Comparison of ENCODE assay signal across 27 cellular contexts in the genomic region with DNA sequence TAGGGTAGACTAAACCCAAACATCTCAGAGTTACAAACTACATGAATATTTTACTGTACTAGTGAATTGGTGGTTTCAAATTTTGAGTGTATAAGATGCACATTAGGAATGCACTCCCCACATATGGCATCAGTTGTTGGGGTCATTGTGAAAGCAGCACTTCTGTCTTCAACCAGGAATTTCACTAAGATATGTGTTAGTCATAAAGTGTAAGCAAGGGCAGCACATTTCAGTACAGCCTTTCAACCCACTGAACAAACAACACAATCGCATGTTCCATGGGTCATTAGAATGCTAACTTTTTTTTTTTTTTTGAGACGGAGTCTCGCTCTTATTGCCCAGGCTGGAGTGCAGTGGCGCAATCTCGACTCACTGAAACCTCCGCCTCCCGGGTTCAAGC.
"Had no signal": no experiment of that assay in that cellular context is flagged by ENCODE, and none has a peak within 500 bp of the region (broad histone marks: within the 10 kb centered on the region; RNA-seq: fewer than 3 reads in every experiment).

No MANE protein-coding gene starts in this region.

- H3K9me3 ChIP-seq: lower lobe of right lung, pancreas, psoas muscle, right atrium auricular region, suprapubic skin, thoracic aorta, tibial artery, upper lobe of right lung had no signal

- H3K27ac ChIP-seq: lower lobe of right lung, pancreas, psoas muscle, right atrium auricular region, skin epidermis, suprapubic skin, thoracic aorta, tibial artery, upper lobe of right lung had no signal

- DNase-seq: hippocampal formation; kidney glomerular epithelial cell; left cardiac atrium; lower lobe of right lung; mammary epithelial cell; mesenchymal stem cell; naive thymus-derived CD8-positive, alpha-beta T cell; nucleus accumbens; pancreas; psoas muscle; stimulated activated CD4-positive, alpha-beta T cell treated with anti-CD3 and anti-CD28 coated beads, Interleukin-12 subunit alpha, Interleukin-12 subunit beta, amount 100 ng/mL, for 4 hours; stimulated activated CD4-positive, alpha-beta T cell treated with anti-CD3 and anti-CD28 coated beads, Interleukin-15, amount 100 ng/mL, for 24 hours; stimulated activated CD4-positive, alpha-beta T cell treated with anti-CD3 and anti-CD28 coated beads, Interleukin-2, amount 100 ng/mL, for 24 hours; stimulated activated CD4-positive, alpha-beta T cell treated with anti-CD3 and anti-CD28 coated beads, Interleukin-4, amount 100 ng/mL, for 1 hour; stimulated activated naive B cell treated with anti-CD40 and anti-IgM and Interleukin-4, amounts not matched to agents 10 μg/mL and 1 μg/mL and 100 μg/mL, for 72 hours; stimulated activated naive CD8-positive, alpha-beta T cell treated with anti-CD3 and anti-CD28 coated beads, Interleukin-15, Interleukin-2, amounts not matched to agents 100 U/mL and 50 U/mL, for 24 hours; tibial artery; trophoblast cell; upper lobe of right lung had no signal

- H3K27me3 ChIP-seq: pancreas, right atrium auricular region, suprapubic skin, tibial artery, upper lobe of right lung had no signal

- H3K36me3 ChIP-seq: lower lobe of right lung, pancreas, right atrium auricular region, suprapubic skin, thoracic aorta, tibial artery, upper lobe of right lung had no signal

- H3K4me3 ChIP-seq: lower lobe of right lung, pancreas, psoas muscle, right atrium auricular region, skin epidermis, suprapubic skin, thoracic aorta, tibial artery, upper lobe of right lung had no signal

- ATAC-seq: left cardiac atrium; left lobe of liver; lower lobe of right lung; naive thymus-derived CD8-positive, alpha-beta T cell; pancreas; psoas muscle; sciatic nerve; stimulated activated naive B cell treated with anti-CD40 and anti-IgM and Interleukin-4, amounts not matched to agents 10 μg/mL and 1 μg/mL and 100 μg/mL, for 72 hours; stimulated activated naive CD8-positive, alpha-beta T cell treated with anti-CD3 and anti-CD28 coated beads, Interleukin-15, Interleukin-2, amounts not matched to agents 100 U/mL and 50 U/mL, for 24 hours; upper lobe of right lung had no signal

- H3K4me1 ChIP-seq: lower lobe of right lung, pancreas, psoas muscle, right atrium auricular region, suprapubic skin, tibial artery, upper lobe of right lung had no signal

- FAIRE-seq: keratinocyte, pancreas, urothelium cell line had no signal
